1 cellular context compared by ENCODE assay signal in the genomic region with DNA sequence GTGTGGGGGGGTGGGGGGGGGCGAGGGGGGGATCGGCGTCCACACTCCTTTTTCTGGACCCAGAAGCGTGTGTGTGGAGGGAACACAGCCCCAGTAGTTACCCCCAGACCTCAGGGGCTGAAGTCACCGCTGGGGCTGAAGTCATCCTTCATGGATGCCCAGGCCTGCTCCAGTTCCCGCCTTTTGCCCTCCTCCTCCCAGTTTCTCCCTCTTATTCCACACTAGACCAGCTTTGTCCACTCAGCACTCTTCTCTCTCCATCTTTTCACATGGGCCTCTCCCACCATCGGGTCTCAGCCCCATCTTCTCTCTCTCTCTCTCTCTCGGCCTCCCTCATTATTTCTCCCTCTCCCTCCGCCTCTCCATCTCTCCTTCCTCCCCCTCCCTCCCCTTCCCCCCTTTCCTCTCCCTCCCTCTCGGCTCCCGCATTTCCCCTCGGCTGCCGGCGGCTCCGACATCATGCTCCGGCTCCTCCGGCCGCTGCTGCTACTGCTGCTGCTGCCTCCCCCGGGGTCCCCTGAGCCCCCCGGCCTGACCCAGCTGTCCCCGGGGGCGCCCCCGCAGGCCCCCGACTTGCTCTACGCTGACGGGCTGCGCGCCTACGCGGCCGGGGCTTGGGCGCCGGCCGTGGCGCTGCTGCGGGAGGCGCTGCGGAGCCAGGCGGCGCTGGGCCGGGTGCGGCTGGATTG.
A peak's percentile ranks its signal among the peaks of the same experiment; 100 is the strongest.
TF ChIP-seq lines count a peak whose summit lies in the region.

A gene with protein sequence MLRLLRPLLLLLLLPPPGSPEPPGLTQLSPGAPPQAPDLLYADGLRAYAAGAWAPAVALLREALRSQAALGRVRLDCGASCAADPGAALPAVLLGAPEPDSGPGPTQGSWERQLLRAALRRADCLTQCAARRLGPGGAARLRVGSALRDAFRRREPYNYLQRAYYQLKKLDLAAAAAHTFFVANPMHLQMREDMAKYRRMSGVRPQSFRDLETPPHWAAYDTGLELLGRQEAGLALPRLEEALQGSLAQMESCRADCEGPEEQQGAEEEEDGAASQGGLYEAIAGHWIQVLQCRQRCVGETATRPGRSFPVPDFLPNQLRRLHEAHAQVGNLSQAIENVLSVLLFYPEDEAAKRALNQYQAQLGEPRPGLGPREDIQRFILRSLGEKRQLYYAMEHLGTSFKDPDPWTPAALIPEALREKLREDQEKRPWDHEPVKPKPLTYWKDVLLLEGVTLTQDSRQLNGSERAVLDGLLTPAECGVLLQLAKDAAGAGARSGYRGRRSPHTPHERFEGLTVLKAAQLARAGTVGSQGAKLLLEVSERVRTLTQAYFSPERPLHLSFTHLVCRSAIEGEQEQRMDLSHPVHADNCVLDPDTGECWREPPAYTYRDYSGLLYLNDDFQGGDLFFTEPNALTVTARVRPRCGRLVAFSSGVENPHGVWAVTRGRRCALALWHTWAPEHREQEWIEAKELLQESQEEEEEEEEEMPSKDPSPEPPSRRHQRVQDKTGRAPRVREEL (plus strand): TSS at position 426 of the 689 bp plus-strand sequence. CDS start 34 bp downstream, at position 460.

TF ChIP-seq in K562, 482 proteins besides CTCF, POLR2A, EP300 and RAD21 (continued from another document and continues in another):
- TF ChIP-seq, protein P1, sequence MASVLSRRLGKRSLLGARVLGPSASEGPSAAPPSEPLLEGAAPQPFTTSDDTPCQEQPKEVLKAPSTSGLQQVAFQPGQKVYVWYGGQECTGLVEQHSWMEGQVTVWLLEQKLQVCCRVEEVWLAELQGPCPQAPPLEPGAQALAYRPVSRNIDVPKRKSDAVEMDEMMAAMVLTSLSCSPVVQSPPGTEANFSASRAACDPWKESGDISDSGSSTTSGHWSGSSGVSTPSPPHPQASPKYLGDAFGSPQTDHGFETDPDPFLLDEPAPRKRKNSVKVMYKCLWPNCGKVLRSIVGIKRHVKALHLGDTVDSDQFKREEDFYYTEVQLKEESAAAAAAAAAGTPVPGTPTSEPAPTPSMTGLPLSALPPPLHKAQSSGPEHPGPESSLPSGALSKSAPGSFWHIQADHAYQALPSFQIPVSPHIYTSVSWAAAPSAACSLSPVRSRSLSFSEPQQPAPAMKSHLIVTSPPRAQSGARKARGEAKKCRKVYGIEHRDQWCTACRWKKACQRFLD (CRISPR knock-in tag; IDR thresholded peaks at IDR 0.05) = no peak
- TF ChIP-seq NCOR1 (IDR thresholded peaks at IDR 0.05) (no peak), ETV1 (tag; conservative IDR thresholded peaks at IDR 0.05; ENCODE audit: low read depth) (no peak), CTBP1 (IDR thresholded peaks at IDR 0.05; ENCODE audit: borderline replicate concordance) (peak; percentile 39; the same call in 1 of the 2 replicates), YBX1 (IDR thresholded peaks at IDR 0.05) (no peak), TBP (optimal IDR thresholded peaks at IDR 0.05; ENCODE audit: low read depth, low read length) (peak; percentile 18), BRCA1 (IDR thresholded peaks at IDR 0.05) (no peak), BRCA1 (CRISPR knock-in tag; IDR thresholded peaks at IDR 0.05) (no peak), MAFG (tag; conservative IDR thresholded peaks at IDR 0.05) (peak; percentile 55; the same call in 1 of the 2 replicates), MAFK (IDR thresholded peaks at IDR 0.05; ENCODE audit: low read length) (0 out of 2 replicates have a peak, but pooled peaks have one; percentile 14), ZNF77 (CRISPR knock-in tag; IDR thresholded peaks at IDR 0.05) (no peak), GABPB1 (CRISPR knock-in tag; IDR thresholded peaks at IDR 0.05) (0 out of 2 replicates have a peak, but pooled peaks have one; percentile 18), ZNF75A (CRISPR knock-in tag; IDR thresholded peaks at IDR 0.05) (no peak), PYGO2 (tag; IDR thresholded peaks at IDR 0.05) (no peak), ZBTB1 (CRISPR knock-in tag; IDR thresholded peaks at IDR 0.05; ENCODE audit: borderline replicate concordance, low read depth) (no peak), TARDBP (IDR thresholded peaks at IDR 0.05) (no peak), ZBED1 (IDR thresholded peaks at IDR 0.05) (no peak), C11orf30 (IDR thresholded peaks at IDR 0.05; ENCODE audit: low read depth) (peak; percentile 80), ZKSCAN1 (IDR thresholded peaks at IDR 0.05; ENCODE audit: low read depth, low read length) (no peak), ZBTB7A (IDR thresholded peaks at IDR 0.05; ENCODE audit: borderline replicate concordance, control insufficient read depth, low read depth, low read length) (peak; percentile 35; the same call in 1 of the 2 replicates)
- TF ChIP-seq, protein P2, sequence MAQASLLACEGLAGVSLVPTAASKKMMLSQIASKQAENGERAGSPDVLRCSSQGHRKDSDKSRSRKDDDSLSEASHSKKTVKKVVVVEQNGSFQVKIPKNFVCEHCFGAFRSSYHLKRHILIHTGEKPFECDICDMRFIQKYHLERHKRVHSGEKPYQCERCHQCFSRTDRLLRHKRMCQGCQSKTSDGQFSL (CRISPR knock-in tag; IDR thresholded peaks at IDR 0.05) = peak; percentile 84
- TF ChIP-seq, protein P2 (tag; IDR thresholded peaks at IDR 0.05) = peak in 1 of 2 experiments; percentile 97; a peak in 2 of 4 replicates
- TF ChIP-seq, protein P3, sequence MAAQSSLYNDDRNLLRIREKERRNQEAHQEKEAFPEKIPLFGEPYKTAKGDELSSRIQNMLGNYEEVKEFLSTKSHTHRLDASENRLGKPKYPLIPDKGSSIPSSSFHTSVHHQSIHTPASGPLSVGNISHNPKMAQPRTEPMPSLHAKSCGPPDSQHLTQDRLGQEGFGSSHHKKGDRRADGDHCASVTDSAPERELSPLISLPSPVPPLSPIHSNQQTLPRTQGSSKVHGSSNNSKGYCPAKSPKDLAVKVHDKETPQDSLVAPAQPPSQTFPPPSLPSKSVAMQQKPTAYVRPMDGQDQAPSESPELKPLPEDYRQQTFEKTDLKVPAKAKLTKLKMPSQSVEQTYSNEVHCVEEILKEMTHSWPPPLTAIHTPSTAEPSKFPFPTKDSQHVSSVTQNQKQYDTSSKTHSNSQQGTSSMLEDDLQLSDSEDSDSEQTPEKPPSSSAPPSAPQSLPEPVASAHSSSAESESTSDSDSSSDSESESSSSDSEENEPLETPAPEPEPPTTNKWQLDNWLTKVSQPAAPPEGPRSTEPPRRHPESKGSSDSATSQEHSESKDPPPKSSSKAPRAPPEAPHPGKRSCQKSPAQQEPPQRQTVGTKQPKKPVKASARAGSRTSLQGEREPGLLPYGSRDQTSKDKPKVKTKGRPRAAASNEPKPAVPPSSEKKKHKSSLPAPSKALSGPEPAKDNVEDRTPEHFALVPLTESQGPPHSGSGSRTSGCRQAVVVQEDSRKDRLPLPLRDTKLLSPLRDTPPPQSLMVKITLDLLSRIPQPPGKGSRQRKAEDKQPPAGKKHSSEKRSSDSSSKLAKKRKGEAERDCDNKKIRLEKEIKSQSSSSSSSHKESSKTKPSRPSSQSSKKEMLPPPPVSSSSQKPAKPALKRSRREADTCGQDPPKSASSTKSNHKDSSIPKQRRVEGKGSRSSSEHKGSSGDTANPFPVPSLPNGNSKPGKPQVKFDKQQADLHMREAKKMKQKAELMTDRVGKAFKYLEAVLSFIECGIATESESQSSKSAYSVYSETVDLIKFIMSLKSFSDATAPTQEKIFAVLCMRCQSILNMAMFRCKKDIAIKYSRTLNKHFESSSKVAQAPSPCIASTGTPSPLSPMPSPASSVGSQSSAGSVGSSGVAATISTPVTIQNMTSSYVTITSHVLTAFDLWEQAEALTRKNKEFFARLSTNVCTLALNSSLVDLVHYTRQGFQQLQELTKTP (IDR thresholded peaks at IDR 0.05; ENCODE audit: low read depth in 1 of 2, partially characterized antibody in 2 of 2) = peak in 1 of 2 experiments; percentile 45
- TF ChIP-seq, protein P4, sequence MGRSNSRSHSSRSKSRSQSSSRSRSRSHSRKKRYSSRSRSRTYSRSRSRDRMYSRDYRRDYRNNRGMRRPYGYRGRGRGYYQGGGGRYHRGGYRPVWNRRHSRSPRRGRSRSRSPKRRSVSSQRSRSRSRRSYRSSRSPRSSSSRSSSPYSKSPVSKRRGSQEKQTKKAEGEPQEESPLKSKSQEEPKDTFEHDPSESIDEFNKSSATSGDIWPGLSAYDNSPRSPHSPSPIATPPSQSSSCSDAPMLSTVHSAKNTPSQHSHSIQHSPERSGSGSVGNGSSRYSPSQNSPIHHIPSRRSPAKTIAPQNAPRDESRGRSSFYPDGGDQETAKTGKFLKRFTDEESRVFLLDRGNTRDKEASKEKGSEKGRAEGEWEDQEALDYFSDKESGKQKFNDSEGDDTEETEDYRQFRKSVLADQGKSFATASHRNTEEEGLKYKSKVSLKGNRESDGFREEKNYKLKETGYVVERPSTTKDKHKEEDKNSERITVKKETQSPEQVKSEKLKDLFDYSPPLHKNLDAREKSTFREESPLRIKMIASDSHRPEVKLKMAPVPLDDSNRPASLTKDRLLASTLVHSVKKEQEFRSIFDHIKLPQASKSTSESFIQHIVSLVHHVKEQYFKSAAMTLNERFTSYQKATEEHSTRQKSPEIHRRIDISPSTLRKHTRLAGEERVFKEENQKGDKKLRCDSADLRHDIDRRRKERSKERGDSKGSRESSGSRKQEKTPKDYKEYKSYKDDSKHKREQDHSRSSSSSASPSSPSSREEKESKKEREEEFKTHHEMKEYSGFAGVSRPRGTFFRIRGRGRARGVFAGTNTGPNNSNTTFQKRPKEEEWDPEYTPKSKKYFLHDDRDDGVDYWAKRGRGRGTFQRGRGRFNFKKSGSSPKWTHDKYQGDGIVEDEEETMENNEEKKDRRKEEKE (IDR thresholded peaks at IDR 0.05; ENCODE audit: borderline replicate concordance in 1 of 2, control insufficient read depth in 1 of 2, low read depth in 2 of 2, low read length in 1 of 2) = no peak
- TF ChIP-seq, protein P5, sequence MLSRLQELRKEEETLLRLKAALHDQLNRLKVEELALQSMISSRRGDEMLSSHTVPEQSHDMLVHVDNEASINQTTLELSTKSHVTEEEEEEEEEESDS (CRISPR knock-in tag; IDR thresholded peaks at IDR 0.05) = no peak
- TF ChIP-seq, protein P6, sequence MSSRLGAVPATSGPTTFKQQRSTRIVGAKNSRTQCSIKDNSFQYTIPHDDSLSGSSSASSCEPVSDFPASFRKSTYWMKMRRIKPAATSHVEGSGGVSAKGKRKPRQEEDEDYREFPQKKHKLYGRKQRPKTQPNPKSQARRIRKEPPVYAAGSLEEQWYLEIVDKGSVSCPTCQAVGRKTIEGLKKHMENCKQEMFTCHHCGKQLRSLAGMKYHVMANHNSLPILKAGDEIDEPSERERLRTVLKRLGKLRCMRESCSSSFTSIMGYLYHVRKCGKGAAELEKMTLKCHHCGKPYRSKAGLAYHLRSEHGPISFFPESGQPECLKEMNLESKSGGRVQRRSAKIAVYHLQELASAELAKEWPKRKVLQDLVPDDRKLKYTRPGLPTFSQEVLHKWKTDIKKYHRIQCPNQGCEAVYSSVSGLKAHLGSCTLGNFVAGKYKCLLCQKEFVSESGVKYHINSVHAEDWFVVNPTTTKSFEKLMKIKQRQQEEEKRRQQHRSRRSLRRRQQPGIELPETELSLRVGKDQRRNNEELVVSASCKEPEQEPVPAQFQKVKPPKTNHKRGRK (tag; IDR thresholded peaks at IDR 0.05) = peak; percentile 62
- TF ChIP-seq, protein P7, sequence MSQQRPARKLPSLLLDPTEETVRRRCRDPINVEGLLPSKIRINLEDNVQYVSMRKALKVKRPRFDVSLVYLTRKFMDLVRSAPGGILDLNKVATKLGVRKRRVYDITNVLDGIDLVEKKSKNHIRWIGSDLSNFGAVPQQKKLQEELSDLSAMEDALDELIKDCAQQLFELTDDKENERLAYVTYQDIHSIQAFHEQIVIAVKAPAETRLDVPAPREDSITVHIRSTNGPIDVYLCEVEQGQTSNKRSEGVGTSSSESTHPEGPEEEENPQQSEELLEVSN (IDR thresholded peaks at IDR 0.05; ENCODE audit: borderline replicate concordance in 1 of 2, extremely low read depth in 1 of 2, insufficient read depth in 1 of 2, insufficient read length in 1 of 2, low read depth in 1 of 2, low read length in 1 of 2, poor library complexity in 1 of 2, severe bottlenecking in 1 of 2) = peak in 1 of 2 experiments; percentile 43
- TF ChIP-seq, protein P8, sequence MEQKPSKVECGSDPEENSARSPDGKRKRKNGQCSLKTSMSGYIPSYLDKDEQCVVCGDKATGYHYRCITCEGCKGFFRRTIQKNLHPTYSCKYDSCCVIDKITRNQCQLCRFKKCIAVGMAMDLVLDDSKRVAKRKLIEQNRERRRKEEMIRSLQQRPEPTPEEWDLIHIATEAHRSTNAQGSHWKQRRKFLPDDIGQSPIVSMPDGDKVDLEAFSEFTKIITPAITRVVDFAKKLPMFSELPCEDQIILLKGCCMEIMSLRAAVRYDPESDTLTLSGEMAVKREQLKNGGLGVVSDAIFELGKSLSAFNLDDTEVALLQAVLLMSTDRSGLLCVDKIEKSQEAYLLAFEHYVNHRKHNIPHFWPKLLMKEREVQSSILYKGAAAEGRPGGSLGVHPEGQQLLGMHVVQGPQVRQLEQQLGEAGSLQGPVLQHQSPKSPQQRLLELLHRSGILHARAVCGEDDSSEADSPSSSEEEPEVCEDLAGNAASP (IDR thresholded peaks at IDR 0.05) = no peak
- TF ChIP-seq, protein P9, sequence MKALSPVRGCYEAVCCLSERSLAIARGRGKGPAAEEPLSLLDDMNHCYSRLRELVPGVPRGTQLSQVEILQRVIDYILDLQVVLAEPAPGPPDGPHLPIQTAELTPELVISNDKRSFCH (CRISPR knock-in tag; IDR thresholded peaks at IDR 0.05) = no peak
- TF ChIP-seq, protein P9 (tag; IDR thresholded peaks at IDR 0.05) = no peak
- TF ChIP-seq, protein P10, sequence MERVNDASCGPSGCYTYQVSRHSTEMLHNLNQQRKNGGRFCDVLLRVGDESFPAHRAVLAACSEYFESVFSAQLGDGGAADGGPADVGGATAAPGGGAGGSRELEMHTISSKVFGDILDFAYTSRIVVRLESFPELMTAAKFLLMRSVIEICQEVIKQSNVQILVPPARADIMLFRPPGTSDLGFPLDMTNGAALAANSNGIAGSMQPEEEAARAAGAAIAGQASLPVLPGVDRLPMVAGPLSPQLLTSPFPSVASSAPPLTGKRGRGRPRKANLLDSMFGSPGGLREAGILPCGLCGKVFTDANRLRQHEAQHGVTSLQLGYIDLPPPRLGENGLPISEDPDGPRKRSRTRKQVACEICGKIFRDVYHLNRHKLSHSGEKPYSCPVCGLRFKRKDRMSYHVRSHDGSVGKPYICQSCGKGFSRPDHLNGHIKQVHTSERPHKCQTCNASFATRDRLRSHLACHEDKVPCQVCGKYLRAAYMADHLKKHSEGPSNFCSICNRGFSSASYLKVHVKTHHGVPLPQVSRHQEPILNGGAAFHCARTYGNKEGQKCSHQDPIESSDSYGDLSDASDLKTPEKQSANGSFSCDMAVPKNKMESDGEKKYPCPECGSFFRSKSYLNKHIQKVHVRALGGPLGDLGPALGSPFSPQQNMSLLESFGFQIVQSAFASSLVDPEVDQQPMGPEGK (CRISPR knock-in tag; IDR thresholded peaks at IDR 0.05; ENCODE audit: borderline replicate concordance) = no peak
- TF ChIP-seq, protein P11, sequence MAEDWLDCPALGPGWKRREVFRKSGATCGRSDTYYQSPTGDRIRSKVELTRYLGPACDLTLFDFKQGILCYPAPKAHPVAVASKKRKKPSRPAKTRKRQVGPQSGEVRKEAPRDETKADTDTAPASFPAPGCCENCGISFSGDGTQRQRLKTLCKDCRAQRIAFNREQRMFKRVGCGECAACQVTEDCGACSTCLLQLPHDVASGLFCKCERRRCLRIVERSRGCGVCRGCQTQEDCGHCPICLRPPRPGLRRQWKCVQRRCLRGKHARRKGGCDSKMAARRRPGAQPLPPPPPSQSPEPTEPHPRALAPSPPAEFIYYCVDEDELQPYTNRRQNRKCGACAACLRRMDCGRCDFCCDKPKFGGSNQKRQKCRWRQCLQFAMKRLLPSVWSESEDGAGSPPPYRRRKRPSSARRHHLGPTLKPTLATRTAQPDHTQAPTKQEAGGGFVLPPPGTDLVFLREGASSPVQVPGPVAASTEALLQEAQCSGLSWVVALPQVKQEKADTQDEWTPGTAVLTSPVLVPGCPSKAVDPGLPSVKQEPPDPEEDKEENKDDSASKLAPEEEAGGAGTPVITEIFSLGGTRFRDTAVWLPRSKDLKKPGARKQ (CRISPR knock-in tag; IDR thresholded peaks at IDR 0.05) = no peak
